ENCODE assay signal across 24 cellular contexts in the genomic region with DNA sequence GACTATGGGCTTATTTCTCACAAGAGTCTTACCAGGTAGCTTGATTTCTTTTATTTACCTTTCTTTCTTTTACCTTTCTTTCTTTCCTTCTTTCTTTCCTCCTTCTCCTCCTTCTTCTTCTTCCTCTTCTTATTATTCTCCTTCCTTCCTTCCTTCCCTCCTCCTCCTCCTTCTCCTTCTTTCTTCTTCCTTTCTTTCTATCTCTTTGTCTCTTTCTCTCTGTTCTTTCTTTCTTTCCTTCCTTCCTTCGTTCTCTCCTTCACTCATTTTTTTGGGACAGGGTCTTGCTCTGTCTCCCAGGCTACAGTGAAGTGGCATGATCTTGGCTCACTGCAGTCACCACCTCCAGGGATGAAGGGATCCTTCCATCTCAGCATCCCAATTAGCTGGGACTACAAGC.
"Had no signal": no experiment of that assay in that cellular context is flagged by ENCODE, and none has a peak within 500 bp of the region (broad histone marks: within the 10 kb centered on the region; RNA-seq: fewer than 3 reads in every experiment).

No MANE protein-coding gene starts in this region.

- ATAC-seq: effector memory CD8-positive, alpha-beta T cell; gastrocnemius medialis; heart left ventricle; left cardiac atrium; left lung; left ventricle myocardium superior; lower lobe of right lung; naive thymus-derived CD4-positive, alpha-beta T cell had no signal

- H3K27me3 ChIP-seq: colonic mucosa, esophagus squamous epithelium, hepatocyte had no signal

- H3K4me1 Mint-ChIP-seq: naive thymus-derived CD4-positive, alpha-beta T cell had no signal

- H3K4me2 ChIP-seq: hepatocyte had no signal

- FAIRE-seq: endometrium, islet of Langerhans, keratinocyte had no signal

- H3K36me3 ChIP-seq: colonic mucosa, esophagus squamous epithelium, gastrocnemius medialis, heart left ventricle, left lung, lower lobe of right lung had no signal

- H3K79me2 ChIP-seq: hepatocyte had no signal

- H3K4me3 Mint-ChIP-seq: dendritic cell treated with granulocyte-macrophage colony-stimulating factor and Interleukin-4, amounts not matched to agents 40 ng/mL and 50 ng/mL, for 4 days; effector memory CD8-positive, alpha-beta T cell; endodermal cell; naive thymus-derived CD4-positive, alpha-beta T cell had no signal

- DNase-seq: colonic mucosa; cortex of kidney; effector CD8-positive, alpha-beta T cell; effector memory CD8-positive, alpha-beta T cell; endodermal cell; erythroblast; esophagus squamous epithelium; foreskin fibroblast; foreskin melanocyte; gastrocnemius medialis; heart left ventricle; left cardiac atrium; left lung; left ventricle myocardium superior; lower lobe of right lung; mesenchymal stem cell; midbrain; naive thymus-derived CD4-positive, alpha-beta T cell had no signal

- H3K4me1 ChIP-seq: colonic mucosa, gastrocnemius medialis, heart left ventricle, left lung, lower lobe of right lung had no signal

- H3K9me3 ChIP-seq: colonic mucosa, esophagus squamous epithelium, gastrocnemius medialis, heart left ventricle, left lung, lower lobe of right lung had no signal

- H3K4me3 ChIP-seq: colonic mucosa, esophagus squamous epithelium, gastrocnemius medialis, heart left ventricle, hepatocyte, left lung, lower lobe of right lung had no signal

- H3K27me3 Mint-ChIP-seq: dendritic cell treated with granulocyte-macrophage colony-stimulating factor and Interleukin-4, amounts not matched to agents 40 ng/mL and 50 ng/mL, for 4 days had no signal

- H3K27ac ChIP-seq: colonic mucosa, epithelial cell of prostate, gastrocnemius medialis, heart left ventricle, hepatocyte, left lung, lower lobe of right lung had no signal

- H3K27ac Mint-ChIP-seq: dendritic cell treated with granulocyte-macrophage colony-stimulating factor and Interleukin-4, amounts not matched to agents 40 ng/mL and 50 ng/mL, for 4 days; effector memory CD8-positive, alpha-beta T cell; endodermal cell; naive thymus-derived CD4-positive, alpha-beta T cell had no signal

- H2AFZ ChIP-seq: hepatocyte had no signal
